ENCODE assay signal across 8 cellular contexts in the genomic region with DNA sequence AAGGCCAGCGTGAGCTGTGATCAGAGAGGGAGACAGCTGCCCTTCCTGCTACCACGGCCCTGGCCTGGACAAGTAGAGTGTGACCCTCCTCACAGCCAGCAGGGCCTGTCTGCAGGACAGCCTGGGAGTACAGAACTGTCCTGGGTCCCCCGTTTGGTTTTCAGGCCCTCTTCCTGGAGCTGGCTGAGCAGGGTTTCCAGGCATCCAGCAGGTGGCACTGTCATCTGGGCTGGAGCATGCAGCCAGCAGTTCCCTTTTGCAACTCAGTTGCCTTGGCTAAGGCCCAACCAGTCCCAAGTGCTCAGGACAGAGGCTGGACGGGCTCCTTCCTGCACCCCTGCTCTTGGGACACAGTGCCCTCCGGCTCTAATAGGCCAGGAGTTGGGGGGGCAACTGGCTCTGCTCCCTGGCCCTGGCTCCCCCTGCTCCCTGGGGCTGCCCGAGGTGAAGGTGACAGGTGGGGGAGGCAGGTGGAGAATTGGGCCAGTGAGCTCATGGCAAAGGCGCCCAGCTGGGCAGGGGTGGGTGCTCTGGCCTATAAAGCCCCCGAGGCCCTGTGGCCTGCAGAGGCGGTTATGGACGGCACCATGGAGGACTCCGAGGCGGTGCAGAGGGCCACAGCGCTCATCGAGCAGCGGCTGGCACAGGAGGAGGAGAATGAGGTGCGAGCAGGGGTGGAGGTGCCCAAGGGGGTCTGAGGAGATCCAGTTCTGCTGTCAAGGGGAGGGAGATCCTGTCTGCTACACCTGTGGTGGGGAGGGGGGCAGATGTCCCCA. TPM values are rescaled to one million over a fixed set of nuclear protein-coding genes. Genes with fewer than 3 reads are reported as not detected.
DNase-seq lines count a peak whose midpoint lies in the region; ATAC-seq, FAIRE-seq and TF ChIP-seq lines count a peak whose summit lies in the region.

A gene with protein sequence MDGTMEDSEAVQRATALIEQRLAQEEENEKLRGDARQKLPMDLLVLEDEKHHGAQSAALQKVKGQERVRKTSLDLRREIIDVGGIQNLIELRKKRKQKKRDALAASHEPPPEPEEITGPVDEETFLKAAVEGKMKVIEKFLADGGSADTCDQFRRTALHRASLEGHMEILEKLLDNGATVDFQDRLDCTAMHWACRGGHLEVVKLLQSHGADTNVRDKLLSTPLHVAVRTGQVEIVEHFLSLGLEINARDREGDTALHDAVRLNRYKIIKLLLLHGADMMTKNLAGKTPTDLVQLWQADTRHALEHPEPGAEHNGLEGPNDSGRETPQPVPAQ (plus strand): TSS at position 566 of the 776 bp plus-strand sequence. CDS start 10 bp downstream, at position 576.

- no peak for TF ChIP-seq POLR2A in H54 (IDR thresholded peaks at IDR 0.05; ENCODE audit: low read depth, low read length)

- DNase-seq in DMS 273 (lab: John Stamatoyannopoulos, UW; ENCODE audit: unreplicated experiment) (peak; percentile 84), H54 (ENCODE audit: insufficient read length, low spot score) (peak; percentile 69), NCI-H226 (peak; percentile 44), ecto neural progenitor cell (ENCODE audit: low spot score) (peak; percentile 83), lung microvascular endothelial cell (ENCODE audit: low read depth in 2 of 2) (peak; percentile 82 to 92)
- peak; percentile 32 for DNase-seq in activated CD4-positive, alpha-beta T cell treated with anti-CD3 and anti-CD28 coated beads, Interleukin-2, amount 50 U/mL, for 4 hours
- peak; percentile 21 for DNase-seq in stimulated activated CD8-positive, alpha-beta memory T cell treated with anti-CD3 and anti-CD28 coated beads, Interleukin-15, amount 100 ng/mL, for 24 hours (ENCODE audit: low read depth)

- no peak for FAIRE-seq in H54 (lab: Jason Lieb, UNC)

- ATAC-seq in HG02571 (IDR thresholded peaks at IDR 0.05; ENCODE audit: unreplicated experiment), result no peak

RNA-seq across cellular contexts. Expression of the gene that starts here (rescaled TPM):
- total RNA-seq in lung microvascular endothelial cell, result 0.20 and 0.44 TPM in 2 replicates

Comparison
In these comparisons a context has a peak if more than half of its experiments do, and no peak if none do; other contexts are left out.
1. Peak in DNase-seq in lung microvascular endothelial cell; RNA of the gene not detected or under 1 TPM.
2. DNase-seq: peak in every context shown above with its lines; median percentile 87 in lung microvascular endothelial cell; 84 in DMS 273; 83 in ecto neural progenitor cell; 69 in H54; 44 in NCI-H226; 32 in activated CD4-positive, alpha-beta T cell treated with anti-CD3 and anti-CD28 coated beads, Interleukin-2, amount 50 U/mL, for 4 hours; 21 in stimulated activated CD8-positive, alpha-beta memory T cell treated with anti-CD3 and anti-CD28 coated beads, Interleukin-15, amount 100 ng/mL, for 24 hours.